In the genomic region with DNA sequence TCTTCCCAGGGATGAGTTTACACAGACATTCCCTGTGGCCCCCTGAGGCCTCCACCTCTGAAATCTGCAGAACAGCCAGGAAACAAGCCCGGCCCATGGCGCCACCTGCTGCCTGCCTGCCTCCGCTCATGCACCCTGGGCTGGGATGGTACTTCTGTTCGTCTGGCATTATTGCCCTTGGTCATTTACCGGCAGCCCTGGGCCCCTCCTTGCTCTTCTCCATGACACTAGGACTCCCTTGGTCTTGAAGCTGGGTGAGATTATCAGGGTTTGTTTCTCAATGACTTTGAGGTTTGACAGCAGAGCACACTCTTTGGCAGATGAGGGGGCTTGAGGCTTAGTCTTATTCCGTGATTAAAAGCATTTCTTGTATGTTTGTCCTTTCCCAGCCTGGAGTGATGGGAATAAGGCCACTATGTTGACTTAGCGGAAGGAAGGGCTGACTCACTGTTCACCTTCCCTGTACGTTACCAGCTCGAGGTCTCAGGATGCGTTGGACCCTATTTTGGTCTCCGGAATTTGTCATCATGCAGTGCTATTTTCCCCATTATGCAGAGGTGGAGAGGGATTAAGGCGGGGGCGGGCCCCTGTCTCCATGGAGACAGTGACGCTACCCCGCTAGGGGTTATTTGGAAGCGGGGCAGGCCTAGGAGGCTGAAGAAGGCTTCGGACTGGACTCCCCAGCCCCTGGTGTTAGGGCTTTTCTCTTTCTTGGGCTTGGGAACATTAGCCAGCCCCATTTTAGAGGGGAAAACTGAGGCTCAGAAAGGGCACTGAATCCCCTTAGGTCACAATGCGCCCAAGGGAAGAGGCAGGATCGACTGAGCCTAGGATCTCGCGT, we compare ENCODE assay signal across 8 cellular contexts. TPM values are rescaled to one million over a fixed set of nuclear protein-coding genes. Genes with fewer than 3 reads are reported as not detected.
DNase-seq lines count a peak whose midpoint lies in the region; ATAC-seq and TF ChIP-seq lines count a peak whose summit lies in the region.

No MANE protein-coding gene starts in this region.

- no peaks in the 10 kb centered on the region for H3K9me3 ChIP-seq in effector memory CD4-positive, alpha-beta T cell (ENCODE audit: control insufficient read depth, low read length)

- H3K4me3 Mint-ChIP-seq in activated CD8-positive, alpha-beta T cell treated with anti-CD3 and anti-CD28 coated beads for 36 hours = peak overlapping the region; percentile 88

- intact Hi-C loops in activated CD8-positive, alpha-beta T cell treated with anti-CD3 and anti-CD28 coated beads for 36 hours (cut with micrococcal nuclease) = loop anchor here (5.0 kb wide), 1 partner anchor 46 kb away; no protein-coding TSS in a partner anchor

- no peaks in the 10 kb centered on the region for H3K27me3 ChIP-seq in effector memory CD4-positive, alpha-beta T cell (replicated peaks; ENCODE audit: control insufficient read depth, insufficient read depth, low read length, poor library complexity, severe bottlenecking)

- H3K4me1 Mint-ChIP-seq in activated CD8-positive, alpha-beta T cell treated with anti-CD3 and anti-CD28 coated beads for 36 hours (ENCODE audit: low read depth) = peaks cover 36% of the 10 kb centered on the region

- H3K27me3 Mint-ChIP-seq in activated CD8-positive, alpha-beta T cell treated with anti-CD3 and anti-CD28 coated beads for 36 hours = no peaks in the 10 kb centered on the region

- peak overlapping the region; percentile 94 for H3K27ac Mint-ChIP-seq in activated CD8-positive, alpha-beta T cell treated with anti-CD3 and anti-CD28 coated beads for 36 hours

- CTCF ChIA-PET in activated CD8-positive, alpha-beta T cell treated with anti-CD3 and anti-CD28 coated beads for 36 hours (lab: Charles Lee) = interaction anchor here (0.6 to 2.4 kb wide), 6 partner anchors 11 to 76 kb away, joined by 3 to 8 read pairs (median 4); no protein-coding TSS in a partner anchor

- peak overlapping the region; percentile 81 for H3K4me3 ChIP-seq in effector memory CD4-positive, alpha-beta T cell (ENCODE audit: insufficient read depth, low read depth, low read length, poor library complexity, severe bottlenecking)

- no peaks in the 10 kb centered on the region for H3K36me3 ChIP-seq in effector memory CD4-positive, alpha-beta T cell (ENCODE audit: control insufficient read depth, insufficient read depth, low read length)

- ATAC-seq in HG03354 (IDR thresholded peaks at IDR 0.05; ENCODE audit: poor library complexity, severe bottlenecking, unreplicated experiment) = peak; percentile 35
- ATAC-seq in activated CD8-positive, alpha-beta T cell treated with anti-CD3 and anti-CD28 coated beads for 36 hours = peak; percentile 61

- no peaks in the 10 kb centered on the region for H3K9me3 Mint-ChIP-seq in activated CD8-positive, alpha-beta T cell treated with anti-CD3 and anti-CD28 coated beads for 36 hours

- peak overlapping the region; percentile 86 for H3K27ac ChIP-seq in effector memory CD4-positive, alpha-beta T cell (ENCODE audit: insufficient read depth, low read length, poor library complexity, severe bottlenecking)

- POLR2A ChIA-PET in activated CD8-positive, alpha-beta T cell treated with anti-CD3 and anti-CD28 coated beads for 36 hours (lab: Charles Lee) = interaction anchor here (0.8 to 1.3 kb wide), 4 partner anchors 58 to 245 kb away, joined by 4 to 5 read pairs (median 4); a partner anchor contains a TSS

- TF ChIP-seq POLR2A in GM18951 (IDR thresholded peaks at IDR 0.05; ENCODE audit: extremely low read depth, insufficient read depth, insufficient read length) = peak; percentile 12

- in situ Hi-C loops in GM18951 (cut with MboI; ENCODE audit: low sequenced_read_pairs, unreplicated experiment) = no loop called here

- DNase-seq in AG09319 (ENCODE audit: extremely low read depth, low read depth) (peak; percentile 22), NCI-H526 treated with DMSO at 0.1 percent for 48 hours (lab: John Stamatoyannopoulos, UW) (peak; percentile 55), medulla oblongata (ENCODE audit: extremely low spot score) (peak; percentile 65)
- DNase-seq in activated CD8-positive, alpha-beta T cell treated with anti-CD3 and anti-CD28 coated beads for 36 hours = peak; percentile 86
- DNase-seq in effector memory CD4-positive, alpha-beta T cell = peak; percentile 39 to 46 (median 45)
- DNase-seq in stimulated activated CD4-positive, alpha-beta T cell treated with anti-CD3 and anti-CD28 coated beads, TNF-alpha, amount 100 ng/mL, for 4 hours (ENCODE audit: low read depth in 3 of 3) = peak; percentile 27 to 39 (median 37)

- peak; percentile 86 for TF ChIP-seq CTCF in AG09319 (IDR thresholded peaks at IDR 0.05; ENCODE audit: low read depth, low read length)
- TF ChIP-seq CTCF in activated CD8-positive, alpha-beta T cell treated with anti-CD3 and anti-CD28 coated beads for 36 hours (IDR thresholded peaks at IDR 0.05) = peak; percentile 71

- H3K4me1 ChIP-seq in effector memory CD4-positive, alpha-beta T cell (ENCODE audit: control insufficient read depth, insufficient read depth, low read length, poor library complexity, severe bottlenecking) = peaks cover 23% of the 10 kb centered on the region

- peaks cover 28% of the 10 kb centered on the region for H3K36me3 Mint-ChIP-seq in activated CD8-positive, alpha-beta T cell treated with anti-CD3 and anti-CD28 coated beads for 36 hours (ENCODE audit: low read depth)

RNA-seq across cellular contexts. Expression of a gene that starts 0.7 kb away (rescaled TPM):
- 10 to 100 TPM; 39.0 to 41.8 TPM for total RNA-seq in activated CD8-positive, alpha-beta T cell treated with anti-CD3 and anti-CD28 coated beads for 36 hours

RNA-seq across cellular contexts. Expression of a gene that starts 58.6 kb away (rescaled TPM):
- 10 to 100 TPM; 29.0 to 30.8 TPM for total RNA-seq in activated CD8-positive, alpha-beta T cell treated with anti-CD3 and anti-CD28 coated beads for 36 hours

Comparison
In these comparisons a context has a peak if more than half of its experiments do, and no peak if none do; other contexts are left out.
1. Peak in every context shown above with its lines: DNase-seq, ATAC-seq, H3K4me3 ChIP-seq and H3K27ac ChIP-seq.
2. DNase-seq: peak in every context shown above with its lines; median percentile 86 in activated CD8-positive, alpha-beta T cell treated with anti-CD3 and anti-CD28 coated beads for 36 hours; 65 in medulla oblongata; 55 in NCI-H526 treated with DMSO at 0.1 percent for 48 hours; 45 in effector memory CD4-positive, alpha-beta T cell; 37 in stimulated activated CD4-positive, alpha-beta T cell treated with anti-CD3 and anti-CD28 coated beads, TNF-alpha, amount 100 ng/mL, for 4 hours; 22 in AG09319.